7 cellular contexts compared by ENCODE assay signal in genomic region chrX:23364416-23364815, GRCh38. TPM values are rescaled to one million over a fixed set of nuclear protein-coding genes. Genes with fewer than 3 reads are reported as not detected.
"Had no signal": no experiment of that assay in that cellular context is flagged by ENCODE, and none has a peak within 500 bp of the region (broad histone marks: within the 10 kb centered on the region; RNA-seq: fewer than 3 reads in every experiment).

No MANE protein-coding gene starts in this region.

- FAIRE-seq: K562 had no signal

- H3K4me3 ChIP-seq: GM23248, HAP-1, K562 had no signal

- H3K36me3 ChIP-seq: HAP-1 had no signal

- DNase-seq: GM23248, GOT3, H7, HFFc6, IMR-90 had no signal

RNA-seq across cellular contexts. Expression of gene PTCHD1, which starts 29.8 kb away (rescaled TPM):
- total RNA-seq: GM23248, HFFc6, IMR-90, K562 had no signal
